Comparison of ENCODE assay signal across 25 cellular contexts in the genomic region with DNA sequence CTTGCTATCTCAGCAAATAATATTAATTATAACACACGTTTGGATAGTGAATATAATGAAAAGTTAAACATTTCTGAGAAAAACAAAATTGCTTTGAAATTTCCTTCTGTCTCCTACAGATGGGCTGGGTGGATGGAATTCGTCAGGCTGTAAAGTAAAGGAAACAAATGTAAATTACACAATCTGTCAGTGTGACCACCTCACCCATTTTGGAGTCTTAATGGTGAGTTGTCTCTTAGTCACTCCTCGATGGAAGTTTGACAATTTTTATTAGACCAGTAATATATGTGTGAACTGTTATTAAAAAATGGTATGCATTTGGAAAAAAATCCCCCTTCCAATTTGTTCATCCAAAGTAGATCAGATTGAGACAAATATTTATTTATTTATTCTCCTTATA.
DNase-seq lines count a peak whose midpoint lies in the region; ATAC-seq and TF ChIP-seq lines count a peak whose summit lies in the region.
"Had no signal": no experiment of that assay in that cellular context is flagged by ENCODE, and none has a peak within 500 bp of the region (broad histone marks: within the 10 kb centered on the region; RNA-seq: fewer than 3 reads in every experiment).

No MANE protein-coding gene starts in this region.

- no peaks in the 10 kb centered on the region for H3K27me3 ChIP-seq in HCT116 (ENCODE audit: insufficient read depth, low read length)
- H3K27me3 ChIP-seq: colonic mucosa, ovary, upper lobe of left lung had no signal

- peak overlapping the region; percentile 9 for H2AFZ ChIP-seq in HCT116 (ENCODE audit: low read depth, low read length, poor library complexity, severe bottlenecking)

- no peaks in the 10 kb centered on the region for H3K9me2 ChIP-seq in HCT116 (ENCODE audit: insufficient read depth)

- no peaks in the 10 kb centered on the region for H3K9me3 ChIP-seq in HCT116 (ENCODE audit: control insufficient read depth in 1 of 2, insufficient read depth in 1 of 2, low read depth in 1 of 2, low read length in 2 of 2)
- no peaks in the 10 kb centered on the region for H3K9me3 ChIP-seq in mucosa of descending colon
- H3K9me3 ChIP-seq: colonic mucosa, heart right ventricle, ovary, upper lobe of left lung had no signal

- RAD21 ChIA-PET in HCT116 (lab: Charles Lee; ENCODE audit: low non-redundant PET in 1 of 2, low total read pairs in 2 of 2, uncharacterized antibody in 2 of 2, unreplicated experiment in 2 of 2) = no interaction called here

- intact Hi-C loops in HCT116 (cut with micrococcal nuclease) = no loop called here
- intact Hi-C loops in mucosa of descending colon (cut with DNase I, micrococcal nuclease) = no loop called here

- DNase-seq in DMS 273 (lab: John Stamatoyannopoulos, UW; ENCODE audit: unreplicated experiment) (peak; percentile 61), HCT116 (ENCODE audit: low read depth, low spot score) (no peak), RWPE1 (ENCODE audit: low spot score) (peak; percentile 56), foreskin fibroblast (peak; percentile 7 to 11), mucosa of descending colon (no peak), GF-D8 (lab: John Stamatoyannopoulos, UW) (no peak), NCI-H1436 (lab: John Stamatoyannopoulos, UW) (no peak), NCI-H748 treated with DMSO at 0.1 percent for 48 hours (lab: John Stamatoyannopoulos, UW) (no peak)
- DNase-seq: activated CD8-positive, alpha-beta T cell treated with anti-CD3 and anti-CD28 coated beads, Interleukin-2, amount 10 ng/mL, durations not matched to agents 7 days and 5 days; activated gamma-delta T cell treated with Interleukin-2 at 50 U/mL for 16 hours; activated T-cell treated with anti-CD3 and anti-CD28 coated beads, Interleukin-2, amount 50 U/mL, for 1 hour; colonic mucosa; DMS153; endodermal cell; heart right ventricle; left ventricle myocardium superior; midbrain; NCI-H2171 treated with DMSO at 0.1 percent for 48 hours; NCI-H526; ovary; SHP77; upper lobe of left lung had no signal

- no peak for TF ChIP-seq RAD21 in HCT116 (IDR thresholded peaks at IDR 0.05; ENCODE audit: low read depth)

- no peaks in the 10 kb centered on the region for H3K79me2 ChIP-seq in HCT116 (ENCODE audit: insufficient read depth, low read length)

- no peak for TF ChIP-seq CTCF in HCT116 (IDR thresholded peaks at IDR 0.05 in 2 of 3, conservative IDR thresholded peaks at IDR 0.05 in 1 of 3; ENCODE audit: borderline replicate concordance in 1 of 3, insufficient read depth in 1 of 3, low read depth in 2 of 3, low read length in 2 of 3)
- TF ChIP-seq CTCF in RWPE1 (conservative IDR thresholded peaks at IDR 0.05; ENCODE audit: low read depth) = no peak
- TF ChIP-seq CTCF in foreskin fibroblast (IDR thresholded peaks at IDR 0.05; ENCODE audit: low read depth, low read length) = no peak
- no peak for TF ChIP-seq CTCF in mucosa of descending colon (IDR thresholded peaks at IDR 0.05)

- no peak overlapping the region for H3K9ac ChIP-seq in HCT116 (ENCODE audit: low read length)

- POLR2A ChIA-PET in HCT116 (lab: Charles Lee) = no interaction called here
- POLR2A ChIA-PET in RWPE1 (lab: Yijun Ruan, JAX; ENCODE audit: low non-redundant PET) = no interaction called here

- no peak overlapping the region for H3K4me3 ChIP-seq in HCT116 (replicated peaks in 1 of 2; ENCODE audit: low read depth in 1 of 2, low read length in 2 of 2)
- H3K4me3 ChIP-seq in foreskin fibroblast (ENCODE audit: low read depth in 1 of 2, low read length in 2 of 2) = no peak overlapping the region
- no peak overlapping the region for H3K4me3 ChIP-seq in mucosa of descending colon
- H3K4me3 ChIP-seq: colonic mucosa, heart right ventricle, ovary, upper lobe of left lung had no signal

- ATAC-seq in HCT116 (no peak), mucosa of descending colon (no peak)
- ATAC-seq: activated CD4-positive, CD25-positive, alpha-beta regulatory T cell treated with anti-CD3 and anti-CD28 coated beads, Interleukin-2, amount 50 U/mL, for 24 hours; activated CD8-positive, alpha-beta T cell treated with anti-CD3 and anti-CD28 coated beads, Interleukin-2, amount 10 ng/mL, durations not matched to agents 7 days and 5 days; heart right ventricle; left ventricle myocardium superior; natural killer cell treated with Interleukin-12 subunit alpha and Interleukin-12 subunit beta and Interleukin-15 and Interleukin-18, amount 100 ng/mL, for 72 hours; sciatic nerve had no signal

- no peak overlapping the region for H3K27ac ChIP-seq in HCT116 (ENCODE audit: low read depth, low read length)
- H3K27ac ChIP-seq in RWPE1 = no peak overlapping the region
- H3K27ac ChIP-seq: colonic mucosa, heart right ventricle, ovary, upper lobe of left lung had no signal

- CTCF ChIA-PET in HCT116 (lab: Charles Lee) = no interaction called here
- CTCF ChIA-PET in RWPE1 (lab: Yijun Ruan, JAX) = no interaction called here

- H3K36me3 ChIP-seq in HCT116 (ENCODE audit: control insufficient read depth in 1 of 2, insufficient read depth in 2 of 2, low read length in 2 of 2) (no peaks in the 10 kb centered on the region), mucosa of descending colon (ENCODE audit: low read depth) (no peaks in the 10 kb centered on the region)
- H3K36me3 ChIP-seq: colonic mucosa, heart right ventricle, ovary, upper lobe of left lung had no signal

- no TSS peak for BruUV-seq in HCT116 (replicated peaks; lab: Mats Ljungman, UMichigan)

- TF ChIP-seq POLR2A in HCT116 (IDR thresholded peaks at IDR 0.05; ENCODE audit: borderline replicate concordance, extremely low read depth, insufficient read depth, insufficient read length) = no peak

- no peaks in the 10 kb centered on the region for H4K20me1 ChIP-seq in HCT116 (ENCODE audit: insufficient read depth)

- no peak overlapping the region for H3K4me2 ChIP-seq in HCT116 (ENCODE audit: low read length)

- H3K4me1 ChIP-seq in HCT116 (ENCODE audit: control insufficient read depth in 1 of 2, insufficient read depth in 2 of 2, low read length in 2 of 2) (no peaks in the 10 kb centered on the region), mucosa of descending colon (ENCODE audit: low read depth) (no peaks in the 10 kb centered on the region)
- H3K4me1 ChIP-seq: colonic mucosa, heart right ventricle, upper lobe of left lung had no signal

TF ChIP-seq in HCT116, 20 proteins besides CTCF, POLR2A, EP300 and RAD21:
- TF ChIP-seq CEBPB (IDR thresholded peaks at IDR 0.05; ENCODE audit: low read depth) (0 out of 2 replicates have a peak, but pooled peaks have one; percentile 27), POLR2AphosphoS5 (IDR thresholded peaks at IDR 0.05; ENCODE audit: low read depth, low read length) (no peak), SIN3A (IDR thresholded peaks at IDR 0.05; ENCODE audit: low read depth) (no peak), ZNF274 (IDR thresholded peaks at IDR 0.05; ENCODE audit: low read depth, low read length) (no peak), ELF1 (IDR thresholded peaks at IDR 0.05; ENCODE audit: borderline replicate concordance, low read depth) (no peak), ATF3 (IDR thresholded peaks at IDR 0.05) (no peak), JUND (IDR thresholded peaks at IDR 0.05) (no peak), FOSL1 (IDR thresholded peaks at IDR 0.05; ENCODE audit: low read depth) (peak; percentile 28; the same call in 1 of the 2 replicates), SRF (IDR thresholded peaks at IDR 0.05; ENCODE audit: low read depth) (no peak)

Comparison
In these comparisons a context has a peak if more than half of its experiments do, and no peak if none do; other contexts are left out.
1. DNase-seq: peak in DMS 273 (single experiment), RWPE1 (single experiment) and foreskin fibroblast (2 of 2); none in HCT116 (single experiment), mucosa of descending colon (0 of 3), GF-D8 (single experiment), NCI-H1436 (single experiment) and NCI-H748 treated with DMSO at 0.1 percent for 48 hours (single experiment).